ENCODE assay signal across 1 cellular context in genomic region chr17:2400877-2401425, GRCh38.
TF ChIP-seq lines count a peak whose summit lies in the region.

Gene MNT (minus strand): TSS chr17:2401060. CDS start chr17:2400712, 348 bp downstream.

TF ChIP-seq in H1, 55 proteins besides CTCF, POLR2A, EP300 and RAD21:
- peak; percentile 68 for TF ChIP-seq TBP (IDR thresholded peaks at IDR 0.05; ENCODE audit: low read depth, low read length)
- TF ChIP-seq CHD1 (IDR thresholded peaks at IDR 0.05; ENCODE audit: low read depth, low read length), result peak; percentile 71
- peak; percentile 94 for TF ChIP-seq YY1 (IDR thresholded peaks at IDR 0.05; ENCODE audit: low read depth, low read length)
- TF ChIP-seq PHF8 (conservative IDR thresholded peaks at IDR 0.05; ENCODE audit: low read depth, low read length), result peak; percentile 40; the same call in 1 of the 2 replicates
- TF ChIP-seq GABPA (IDR thresholded peaks at IDR 0.05; ENCODE audit: borderline replicate concordance, insufficient read depth, low read length), result no peak
- peak; percentile 97 for TF ChIP-seq SP1 (IDR thresholded peaks at IDR 0.05; ENCODE audit: low read depth, low read length)
- peak; percentile 98 for TF ChIP-seq EGR1 (IDR thresholded peaks at IDR 0.05; ENCODE audit: borderline replicate concordance, low read depth, low read length)
- peak; percentile 60; the same call in 1 of the 2 replicates for TF ChIP-seq USF2 (IDR thresholded peaks at IDR 0.05; ENCODE audit: low read length)
- TF ChIP-seq TAF7 (optimal IDR thresholded peaks at IDR 0.05; ENCODE audit: borderline replicate concordance, low read depth, low read length), result peak; percentile 63
- peak; percentile 50; the same call in 1 of the 2 replicates for TF ChIP-seq RFX5 (IDR thresholded peaks at IDR 0.05; ENCODE audit: borderline replicate concordance, low read depth, low read length)
- TF ChIP-seq CTBP2 (IDR thresholded peaks at IDR 0.05; ENCODE audit: borderline replicate concordance, insufficient read depth, insufficient read length, low read length), result no peak
- TF ChIP-seq CEBPB (IDR thresholded peaks at IDR 0.05; ENCODE audit: low read depth, low read length), result no peak
- TF ChIP-seq TAF1 (IDR thresholded peaks at IDR 0.05; ENCODE audit: low read depth, low read length), result peak; percentile 90
- peak in 1 of 2 experiments; percentile 75; a peak in 3 of 4 replicates for TF ChIP-seq SIN3A (conservative IDR thresholded peaks at IDR 0.05 in 1 of 2, IDR thresholded peaks at IDR 0.05 in 1 of 2; ENCODE audit: low read depth in 1 of 2, low read length in 2 of 2)
- peak; percentile 35; the same call in 1 of the 2 replicates for TF ChIP-seq MAX (IDR thresholded peaks at IDR 0.05)
- peak; percentile 75 for TF ChIP-seq CREB1 (IDR thresholded peaks at IDR 0.05)
- TF ChIP-seq JUND (IDR thresholded peaks at IDR 0.05; ENCODE audit: low read length), result no peak
- TF ChIP-seq RXRA (IDR thresholded peaks at IDR 0.05; ENCODE audit: insufficient read depth, low read depth, low read length), result no peak
- peak; percentile 57 for TF ChIP-seq ASH2L (IDR thresholded peaks at IDR 0.05; ENCODE audit: low read length)
- TF ChIP-seq EZH2 (IDR thresholded peaks at IDR 0.05; ENCODE audit: low read depth, low read length, severe bottlenecking), result no peak
- 0 out of 2 replicates have a peak, but pooled peaks have one; percentile 9 for TF ChIP-seq TEAD4 (IDR thresholded peaks at IDR 0.05; ENCODE audit: low read depth, low read length)
- peak; percentile 60; the same call in 1 of the 2 replicates for TF ChIP-seq SP4 (IDR thresholded peaks at IDR 0.05; ENCODE audit: low read length)
- TF ChIP-seq POLR2AphosphoS5 (IDR thresholded peaks at IDR 0.05; ENCODE audit: low read depth, low read length), result peak; percentile 44; the same call in 1 of the 2 replicates
